In genomic region chr11:11663907-11664306, GRCh38 we compare ENCODE assay signal across 9 cellular contexts. TPM values are rescaled to one million over a fixed set of nuclear protein-coding genes. Genes with fewer than 3 reads are reported as not detected.
"Had no signal": no experiment of that assay in that cellular context is flagged by ENCODE, and none has a peak within 500 bp of the region (broad histone marks: within the 10 kb centered on the region; RNA-seq: fewer than 3 reads in every experiment).

No MANE protein-coding gene starts in this region.

- H2AFZ ChIP-seq: GM23248 had no signal

- H3K36me3 ChIP-seq: HAP-1 had no signal

- H3K9ac ChIP-seq: GM23248 had no signal

- H3K27ac ChIP-seq: GM23248, HL-60 had no signal

- H3K4me1 ChIP-seq: HAP-1 had no signal

- H3K4me3 ChIP-seq: GM23248, HAP-1 had no signal

- H3K4me1 Mint-ChIP-seq: IgD-negative memory B cell had no signal

- H3K9me3 ChIP-seq: HAP-1 had no signal

- DNase-seq: GM23248, GOT3, H7, HFFc6 had no signal

- H3K27ac Mint-ChIP-seq: HFFc6, IgD-negative memory B cell had no signal

- H3K4me3 Mint-ChIP-seq: HFFc6, IgD-negative memory B cell had no signal

- ATAC-seq: HCT116, HepG2 had no signal

- H3K36me3 Mint-ChIP-seq: IgD-negative memory B cell had no signal

RNA-seq across cellular contexts. Expression of gene GALNT18, which starts 42.1 kb away (rescaled TPM):
- total RNA-seq: HepG2 had no signal
- polyA plus RNA-seq: IgD-negative memory B cell had no signal
